19 cellular contexts compared by ENCODE assay signal in genomic region chr13:103328899-103329298, GRCh38.
"Had no signal": no experiment of that assay in that cellular context is flagged by ENCODE, and none has a peak within 500 bp of the region (broad histone marks: within the 10 kb centered on the region; RNA-seq: fewer than 3 reads in every experiment).

No MANE protein-coding gene starts in this region.

- H3K4me3 Mint-ChIP-seq: activated CD4-positive, alpha-beta memory T cell treated with anti-CD3 and anti-CD28 coated beads, Interleukin-2, amount 10 ng/mL, durations not matched to agents 7 days and 5 days; activated naive CD8-positive, alpha-beta T cell treated with anti-CD3 and anti-CD28 coated beads for 36 hours; activated T-helper 17 cell treated with anti-CD3 and anti-CD28 coated beads, Interleukin-2, amount 50 U/mL, for 72 hours; nephron progenitor cell; stimulated activated naive CD8-positive, alpha-beta T cell treated with anti-CD3 and anti-CD28 coated beads, Interleukin-15, Interleukin-2, amounts not matched to agents 100 ng/mL and 50 ng/mL, for 24 hours; T-cell had no signal

- ATAC-seq: activated T-helper 17 cell treated with anti-CD3 and anti-CD28 coated beads, Interleukin-2, amount 50 U/mL, for 72 hours; T-cell had no signal

- H3K27me3 ChIP-seq: hepatocyte, right atrium auricular region, vagina had no signal

- H3K27ac ChIP-seq: hepatocyte, prostate gland, right atrium auricular region, vagina had no signal

- H3K27ac Mint-ChIP-seq: activated CD4-positive, alpha-beta memory T cell treated with anti-CD3 and anti-CD28 coated beads, Interleukin-2, amount 10 ng/mL, durations not matched to agents 7 days and 5 days; activated naive CD8-positive, alpha-beta T cell treated with anti-CD3 and anti-CD28 coated beads for 36 hours; activated T-helper 17 cell treated with anti-CD3 and anti-CD28 coated beads, Interleukin-2, amount 50 U/mL, for 72 hours; nephron progenitor cell; stimulated activated naive CD8-positive, alpha-beta T cell treated with anti-CD3 and anti-CD28 coated beads, Interleukin-15, Interleukin-2, amounts not matched to agents 100 ng/mL and 50 ng/mL, for 24 hours; T-cell had no signal

- H3K36me3 Mint-ChIP-seq: activated naive CD8-positive, alpha-beta T cell treated with anti-CD3 and anti-CD28 coated beads for 36 hours; T-cell had no signal

- H3K4me1 Mint-ChIP-seq: activated CD4-positive, alpha-beta memory T cell treated with anti-CD3 and anti-CD28 coated beads, Interleukin-2, amount 10 ng/mL, durations not matched to agents 7 days and 5 days; activated naive CD8-positive, alpha-beta T cell treated with anti-CD3 and anti-CD28 coated beads for 36 hours; activated T-helper 17 cell treated with anti-CD3 and anti-CD28 coated beads, Interleukin-2, amount 50 U/mL, for 72 hours; T-cell had no signal

- H3K9me3 Mint-ChIP-seq: activated CD4-positive, alpha-beta memory T cell treated with anti-CD3 and anti-CD28 coated beads, Interleukin-2, amount 10 ng/mL, durations not matched to agents 7 days and 5 days; activated T-helper 17 cell treated with anti-CD3 and anti-CD28 coated beads, Interleukin-2, amount 50 U/mL, for 72 hours had no signal

- DNase-seq: activated CD4-positive, alpha-beta memory T cell treated with anti-CD3 and anti-CD28 coated beads, Interleukin-2, amount 10 ng/mL, durations not matched to agents 7 days and 5 days; activated CD4-positive, alpha-beta T cell treated with anti-CD3 and anti-CD28 coated beads for 48 hours; activated CD4-positive, CD25-positive, alpha-beta regulatory T cell; activated naive CD4-positive, alpha-beta T cell; activated naive CD8-positive, alpha-beta T cell treated with anti-CD3 and anti-CD28 coated beads for 36 hours; activated T-cell treated with anti-CD3 and anti-CD28 coated beads, Interleukin-2, amount 50 U/mL, for 1 hour; caudate nucleus; cortex of kidney; nephron progenitor cell; stimulated activated CD4-positive, alpha-beta T cell treated with anti-CD3 and anti-CD28 coated beads, Interleukin-2, amount 100 ng/mL, for 24 hours; T-cell; trophoblast cell had no signal

- H3K9me3 ChIP-seq: prostate gland, right atrium auricular region, vagina had no signal

- H3K4me3 ChIP-seq: hepatocyte, lung, prostate gland, right atrium auricular region, vagina had no signal

- H3K4me1 ChIP-seq: prostate gland, right atrium auricular region, vagina had no signal

- H3K27me3 Mint-ChIP-seq: activated CD4-positive, alpha-beta memory T cell treated with anti-CD3 and anti-CD28 coated beads, Interleukin-2, amount 10 ng/mL, durations not matched to agents 7 days and 5 days; activated T-helper 17 cell treated with anti-CD3 and anti-CD28 coated beads, Interleukin-2, amount 50 U/mL, for 72 hours; stimulated activated naive CD8-positive, alpha-beta T cell treated with anti-CD3 and anti-CD28 coated beads, Interleukin-15, Interleukin-2, amounts not matched to agents 100 ng/mL and 50 ng/mL, for 24 hours; T-cell had no signal

- H3K36me3 ChIP-seq: prostate gland, right atrium auricular region, vagina had no signal
